Comparison of ENCODE assay signal across 21 cellular contexts in the genomic region with DNA sequence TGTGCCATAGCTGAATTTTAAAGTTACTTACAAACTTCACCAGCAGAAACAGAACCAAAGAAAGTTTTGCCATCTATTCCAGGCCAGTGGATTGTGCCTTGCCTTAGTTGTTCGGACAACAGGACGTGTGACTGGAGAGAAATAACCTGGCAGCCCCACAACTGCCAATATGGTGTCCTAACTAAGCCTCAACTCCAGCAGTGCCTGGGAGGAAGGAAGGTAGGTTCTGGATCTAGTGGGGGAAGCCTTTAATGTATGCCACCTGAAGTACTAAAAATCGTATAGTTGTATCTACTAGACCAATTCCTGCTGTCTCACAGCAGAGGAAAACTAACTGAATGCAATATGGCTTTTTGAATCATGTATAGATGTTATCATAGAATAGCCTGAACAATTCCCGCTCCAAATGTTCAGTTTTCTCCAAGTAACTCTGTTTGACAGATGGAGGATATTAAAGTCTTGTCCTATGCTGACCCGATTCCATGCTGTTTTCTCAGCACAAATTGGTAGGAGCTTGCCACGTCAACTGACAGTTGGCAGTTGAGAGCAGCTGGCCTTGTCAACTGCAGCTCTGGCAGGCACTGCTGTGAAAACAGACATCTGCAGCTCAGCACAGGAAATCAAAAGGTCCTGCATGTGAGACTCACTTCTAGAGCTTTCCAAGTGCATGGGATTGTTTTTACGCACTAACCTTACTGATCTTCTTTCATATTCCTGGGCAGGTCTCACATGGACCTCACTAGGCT.
A peak's percentile ranks its signal among the peaks of the same experiment; 100 is the strongest.
DNase-seq lines count a peak whose midpoint lies in the region; ATAC-seq, FAIRE-seq and TF ChIP-seq lines count a peak whose summit lies in the region.
"Had no signal": no experiment of that assay in that cellular context is flagged by ENCODE, and none has a peak within 500 bp of the region (broad histone marks: within the 10 kb centered on the region; RNA-seq: fewer than 3 reads in every experiment).

No MANE protein-coding gene starts in this region.

- H3K56ac ChIP-seq in H1 (replicated peaks; ENCODE audit: insufficient read length, low read depth, low read length), result no peak overlapping the region

- no peak overlapping the region for H3K27ac ChIP-seq in H1 (ENCODE audit: low read depth, low read length)
- peak overlapping the region; percentile 43 for H3K27ac ChIP-seq in skeletal muscle tissue (ENCODE audit: low read depth, low read length)
- H3K27ac ChIP-seq in ascending aorta, result no peak overlapping the region
- no peak overlapping the region for H3K27ac ChIP-seq in left lung
- H3K27ac ChIP-seq: coronary artery, heart right ventricle, KMS-11, Peyer's patch, sigmoid colon, stomach had no signal

- H3K36me3 ChIP-seq in H1 (ENCODE audit: control insufficient read depth in 2 of 4, insufficient read depth in 4 of 4, low read length in 3 of 4) (no peaks in the 10 kb centered on the region; a peak in 1 of 8 replicates), skeletal muscle tissue (ENCODE audit: control insufficient read depth in 3 of 3, insufficient read depth in 3 of 3, low read length in 3 of 3) (peaks cover 8 to 32% (median 21%) of the 10 kb centered on the region in 3 donors), ascending aorta (peaks cover 23 to 58% of the 10 kb centered on the region in 2 donors), left lung (no peaks in the 10 kb centered on the region)
- H3K36me3 ChIP-seq: Peyer's patch had no signal

- H3K27me3 ChIP-seq in H1 (replicated peaks in 1 of 4; ENCODE audit: control insufficient read depth in 3 of 4, extremely low read depth in 1 of 4, insufficient read depth in 3 of 4, low read length in 3 of 4) (no peaks in the 10 kb centered on the region), skeletal muscle tissue (ENCODE audit: control insufficient read depth in 3 of 3, insufficient read depth in 3 of 3, low read length in 3 of 3) (no peaks in the 10 kb centered on the region), ascending aorta (no peaks in the 10 kb centered on the region), left lung (no peaks in the 10 kb centered on the region)
- H3K27me3 ChIP-seq: heart right ventricle, Peyer's patch, sigmoid colon, stomach had no signal

- no peaks in the 10 kb centered on the region for H3K23me2 ChIP-seq in H1 (ENCODE audit: low read depth, low read length)

- no peak overlapping the region for H3K18ac ChIP-seq in H1 (ENCODE audit: extremely low read depth, low read length)

- H3K4me1 ChIP-seq in H1 (replicated peaks in 1 of 4; ENCODE audit: control insufficient read depth in 3 of 4, insufficient read depth in 4 of 4, low read length in 3 of 4) (0 out of 7 replicates have a peak, but pooled peaks cover 0 to 2% (median 0%) of the 10 kb centered on the region in 4 experiments), skeletal muscle tissue (ENCODE audit: control insufficient read depth in 3 of 3, insufficient read depth in 3 of 3, low read length in 3 of 3) (peaks cover 0 to 3% (median 0%) of the 10 kb centered on the region in 3 donors), ascending aorta (no peaks in the 10 kb centered on the region), left lung (no peaks in the 10 kb centered on the region)
- H3K4me1 ChIP-seq: Caco-2, heart right ventricle, Peyer's patch, sigmoid colon, stomach had no signal

- no peak for TF ChIP-seq EP300 in H1 (IDR thresholded peaks at IDR 0.05; ENCODE audit: borderline replicate concordance in 1 of 2, low read depth in 2 of 2, low read length in 2 of 2)

- no peak for TF ChIP-seq POLR2A in H1 (IDR thresholded peaks at IDR 0.05; ENCODE audit: control extremely low read depth in 1 of 2, low read depth in 2 of 2, low read length in 2 of 2)

- H2BK120ac ChIP-seq in H1 (replicated peaks; ENCODE audit: low read depth, low read length), result no peak overlapping the region

- H3K4me2 ChIP-seq in H1 (ENCODE audit: insufficient read depth in 1 of 2, low read depth in 2 of 2, low read length in 2 of 2), result no peak overlapping the region
- H3K4me2 ChIP-seq: KMS-11 had no signal

- TF ChIP-seq CTCF in H1 (IDR thresholded peaks at IDR 0.05; ENCODE audit: control extremely low read depth in 1 of 3, insufficient read depth in 1 of 3, low read depth in 1 of 3, low read length in 3 of 3) (no peak), ascending aorta (IDR thresholded peaks at IDR 0.05) (no peak), left lung (IDR thresholded peaks at IDR 0.05) (no peak)

- H3K14ac ChIP-seq in H1 (ENCODE audit: insufficient read length), result no peak overlapping the region

- no peak overlapping the region for H2BK12ac ChIP-seq in H1 (ENCODE audit: low read depth, low read length)

- no peaks in the 10 kb centered on the region for H3K79me1 ChIP-seq in H1 (ENCODE audit: low read depth, low read length)

- no peak overlapping the region for H2AK5ac ChIP-seq in H1 (ENCODE audit: low read depth, low read length)

- no peak overlapping the region for H4K91ac ChIP-seq in H1 (replicated peaks; ENCODE audit: insufficient read length, low read length)

- H4K20me1 ChIP-seq in H1 (replicated peaks in 1 of 2; ENCODE audit: control insufficient read depth in 1 of 2, insufficient read depth in 2 of 2, low read length in 2 of 2), result no peaks in the 10 kb centered on the region

- CTCF ChIA-PET in H1 (lab: Charles Lee; ENCODE audit: partially characterized antibody), result interaction anchor here (1.1 to 1.2 kb wide), 2 partner anchors 81 to 125 kb away, joined by 3 to 4 read pairs; no protein-coding TSS in a partner anchor

- no peak overlapping the region for H4K8ac ChIP-seq in H1 (ENCODE audit: extremely low read depth, insufficient read depth, low read length)

- H2AFZ ChIP-seq in H1 (ENCODE audit: low read length), result peak overlapping the region; percentile 16; the same call in 1 of the 2 replicates

- no peak for TF ChIP-seq RAD21 in H1 (IDR thresholded peaks at IDR 0.05 in 1 of 2, conservative IDR thresholded peaks at IDR 0.05 in 1 of 2; ENCODE audit: low read depth in 2 of 2, low read length in 2 of 2)

- H3K9me3 ChIP-seq in H1 (ENCODE audit: insufficient read depth in 2 of 2, low read depth in 1 of 2, low read length in 1 of 2), result no peaks in the 10 kb centered on the region
- H3K9me3 ChIP-seq in skeletal muscle tissue (ENCODE audit: control insufficient read depth in 3 of 3, low read length in 3 of 3), result no peaks in the 10 kb centered on the region
- peaks cover 2 to 13% of the 10 kb centered on the region in 2 donors for H3K9me3 ChIP-seq in ascending aorta
- peaks cover 0 to 10% of the 10 kb centered on the region in 2 donors for H3K9me3 ChIP-seq in left lung
- H3K9me3 ChIP-seq: Caco-2, Peyer's patch, sigmoid colon had no signal

- no peak overlapping the region for H3K23ac ChIP-seq in H1 (ENCODE audit: insufficient read length)

- H3K79me2 ChIP-seq in H1 (ENCODE audit: control insufficient read depth in 1 of 2, insufficient read depth in 2 of 2, low read length in 2 of 2), result no peaks in the 10 kb centered on the region

- DNase-seq in NCI-H146 (lab: John Stamatoyannopoulos, UW), result peak; percentile 1
- no peak for DNase-seq in NCI-H146 treated with DMSO at 0.1 percent for 48 hours (lab: John Stamatoyannopoulos, UW; ENCODE audit: unreplicated experiment)
- peak; percentile 83 to 93 for DNase-seq in NCI-H446 (lab: John Stamatoyannopoulos, UW)
- DNase-seq in H1 (ENCODE audit: low read depth in 1 of 2, low spot score in 2 of 2), result no peak
- no peak for DNase-seq in ascending aorta (ENCODE audit: low spot score in 2 of 2)
- no peak for DNase-seq in posterior vena cava (ENCODE audit: low spot score)
- DNase-seq in left lung, result no peak
- DNase-seq: activated CD4-positive, alpha-beta T cell treated with anti-CD3 and anti-CD28 coated beads, Interleukin-2, amount 50 U/mL, for 1 hour; activated T-cell treated with anti-CD3 and anti-CD28 coated beads, Interleukin-2, amount 50 U/mL, for 72 hours; Caco-2; H9; heart right ventricle; kidney glomerular epithelial cell; naive thymus-derived CD8-positive, alpha-beta T cell; NCI-H2107; Peyer's patch; sigmoid colon; stomach had no signal

- no peak for ATAC-seq in left lung
- ATAC-seq: activated T-cell treated with anti-CD3 and anti-CD28 coated beads, Interleukin-2, amount 50 U/mL, for 72 hours; naive thymus-derived CD8-positive, alpha-beta T cell had no signal

- H3K4me3 ChIP-seq in H1 (ENCODE audit: extremely low read depth in 1 of 4, insufficient read depth in 2 of 4, low read depth in 3 of 4, low read length in 4 of 4) (no peak overlapping the region), skeletal muscle tissue (ENCODE audit: low read length in 3 of 3) (no peak overlapping the region), ascending aorta (no peak overlapping the region), left lung (no peak overlapping the region)
- H3K4me3 ChIP-seq: coronary artery, heart right ventricle, Peyer's patch, sigmoid colon, stomach had no signal

- H2BK5ac ChIP-seq in H1 (ENCODE audit: low read depth, low read length), result no peak overlapping the region

- H3K4ac ChIP-seq in H1 (replicated peaks; ENCODE audit: insufficient read length, low read depth, low read length), result no peak overlapping the region

- no peak overlapping the region for H4K5ac ChIP-seq in H1 (ENCODE audit: insufficient read length, low read depth, low read length)

- no peak overlapping the region for H3K9ac ChIP-seq in H1 (replicated peaks in 1 of 4; ENCODE audit: extremely low read depth in 1 of 4, low read depth in 3 of 4, low read length in 3 of 4)
- H3K9ac ChIP-seq in skeletal muscle tissue (ENCODE audit: low read depth in 1 of 3, low read length in 3 of 3), result no peak overlapping the region
- H3K9ac ChIP-seq: KMS-11 had no signal

- POLR2A ChIA-PET in H1 (lab: Charles Lee; ENCODE audit: partially characterized antibody), result no interaction called here

- 82% methylated on average over 7 of the region's 7 CpGs; no CpG with 5 or more reads in 1 of the 2 experiments for WGBS in H1 (ENCODE audit: extremely low coverage in 1 of 2, insufficient coverage in 1 of 2, insufficient read length in 1 of 2, insufficient replicate concordance in 2 of 2, low coverage in 1 of 2, low lambda C conversion rate in 2 of 2, missing lambda C conversion rate in 1 of 2), 2 experiments

- FAIRE-seq in H1 (lab: Jason Lieb, UNC), result no peak

- H2BK15ac ChIP-seq in H1 (ENCODE audit: low read length), result no peak overlapping the region

- intact Hi-C loops in ascending aorta (cut with DNase I), result no loop called here
- intact Hi-C loops in posterior vena cava (cut with DNase I), result no loop called here
- intact Hi-C loops in left lung (cut with DNase I), result no loop called here

- no peak overlapping the region for H2BK20ac ChIP-seq in H1 (ENCODE audit: low read length)

TF ChIP-seq in H1, 55 proteins besides CTCF, POLR2A, EP300 and RAD21 (continues in another document):
- TF ChIP-seq SIRT6 (IDR thresholded peaks at IDR 0.05; ENCODE audit: low read length) (no peak), CBX5 (IDR thresholded peaks at IDR 0.05; ENCODE audit: low read depth, low read length) (no peak), NRF1 (IDR thresholded peaks at IDR 0.05; ENCODE audit: low read depth, low read length) (no peak), CHD1 (IDR thresholded peaks at IDR 0.05; ENCODE audit: low read depth, low read length) (no peak), BCL11A (IDR thresholded peaks at IDR 0.05; ENCODE audit: low read depth in 2 of 2, low read length in 2 of 2) (no peak), TBP (IDR thresholded peaks at IDR 0.05; ENCODE audit: low read depth, low read length) (no peak), RBBP5 (IDR thresholded peaks at IDR 0.05; ENCODE audit: borderline replicate concordance, low read depth, low read length) (no peak), SP2 (IDR thresholded peaks at IDR 0.05; ENCODE audit: low read length) (no peak)

Comparison
In these comparisons a context has a peak if more than half of its experiments do, and no peak if none do; other contexts are left out.
1. DNase-seq: peak in NCI-H146 (single experiment) and NCI-H446 (2 of 2); none in NCI-H146 treated with DMSO at 0.1 percent for 48 hours (single experiment), H1 (0 of 2), ascending aorta (0 of 2), posterior vena cava (single experiment) and left lung (0 of 2).